ENCODE assay signal across 1 cellular context in genomic region chrX:84168574-84168973, GRCh38.
TF ChIP-seq lines count a peak whose summit lies in the region.

No MANE protein-coding gene starts in this region.

TF ChIP-seq in SK-N-SH treated with all-trans-retinoic acid at 6 μM for 48 hours, 23 proteins besides CTCF, POLR2A, EP300 and RAD21 (continued from another document):
- TF ChIP-seq, protein P1, sequence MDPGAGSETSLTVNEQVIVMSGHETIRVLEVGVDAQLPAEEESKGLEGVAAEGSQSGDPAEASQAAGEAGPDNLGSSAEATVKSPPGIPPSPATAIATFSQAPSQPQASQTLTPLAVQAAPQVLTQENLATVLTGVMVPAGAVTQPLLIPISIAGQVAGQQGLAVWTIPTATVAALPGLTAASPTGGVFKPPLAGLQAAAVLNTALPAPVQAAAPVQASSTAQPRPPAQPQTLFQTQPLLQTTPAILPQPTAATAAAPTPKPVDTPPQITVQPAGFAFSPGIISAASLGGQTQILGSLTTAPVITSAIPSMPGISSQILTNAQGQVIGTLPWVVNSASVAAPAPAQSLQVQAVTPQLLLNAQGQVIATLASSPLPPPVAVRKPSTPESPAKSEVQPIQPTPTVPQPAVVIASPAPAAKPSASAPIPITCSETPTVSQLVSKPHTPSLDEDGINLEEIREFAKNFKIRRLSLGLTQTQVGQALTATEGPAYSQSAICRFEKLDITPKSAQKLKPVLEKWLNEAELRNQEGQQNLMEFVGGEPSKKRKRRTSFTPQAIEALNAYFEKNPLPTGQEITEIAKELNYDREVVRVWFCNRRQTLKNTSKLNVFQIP (CRISPR knock-in tag; IDR thresholded peaks at IDR 0.05; ENCODE audit: borderline replicate concordance, low read depth): no peak
- TF ChIP-seq CSDC2 (CRISPR knock-in tag; IDR thresholded peaks at IDR 0.05) (no peak), TCF4 (CRISPR knock-in tag; IDR thresholded peaks at IDR 0.05; ENCODE audit: borderline replicate concordance) (no peak), CREB5 (CRISPR knock-in tag; IDR thresholded peaks at IDR 0.05; ENCODE audit: low read depth) (no peak), ISL1 (CRISPR knock-in tag; IDR thresholded peaks at IDR 0.05) (no peak), ZC3H10 (CRISPR knock-in tag; IDR thresholded peaks at IDR 0.05) (no peak), BACH2 (CRISPR knock-in tag; IDR thresholded peaks at IDR 0.05; ENCODE audit: borderline replicate concordance) (no peak), TOX (CRISPR knock-in tag; IDR thresholded peaks at IDR 0.05; ENCODE audit: borderline replicate concordance) (no peak), GLIS3 (CRISPR knock-in tag; IDR thresholded peaks at IDR 0.05) (no peak), OSR1 (CRISPR knock-in tag; IDR thresholded peaks at IDR 0.05) (no peak), ZNF565 (CRISPR knock-in tag; conservative IDR thresholded peaks at IDR 0.05; ENCODE audit: low read depth) (no peak), ARNTL (CRISPR knock-in tag; IDR thresholded peaks at IDR 0.05; ENCODE audit: borderline replicate concordance, low read depth) (no peak)
